ENCODE assay signal across 17 cellular contexts in genomic region chr1:180935326-180936109, GRCh38. TPM values are rescaled to one million over a fixed set of nuclear protein-coding genes. Genes with fewer than 3 reads are reported as not detected.
DNase-seq lines count a peak whose midpoint lies in the region; ATAC-seq and TF ChIP-seq lines count a peak whose summit lies in the region.
"Had no signal": no experiment of that assay in that cellular context is flagged by ENCODE, and none has a peak within 500 bp of the region (broad histone marks: within the 10 kb centered on the region; RNA-seq: fewer than 3 reads in every experiment).

No MANE protein-coding gene starts in this region.

- H3K4me3 ChIP-seq in endodermal cell (ENCODE audit: low read length): no peak overlapping the region
- H3K4me3 ChIP-seq: GM23248, spleen had no signal

- ATAC-seq in HG03342 (IDR thresholded peaks at IDR 0.05; ENCODE audit: unreplicated experiment) (peak; percentile 50), GM18858 (IDR thresholded peaks at IDR 0.05; ENCODE audit: unreplicated experiment) (no peak)
- ATAC-seq: foreskin keratinocyte had no signal

- H3K27me3 Mint-ChIP-seq in endodermal cell (ENCODE audit: insufficient read depth): peaks cover 2% of the 10 kb centered on the region

- H3K36me3 ChIP-seq in endodermal cell (ENCODE audit: control insufficient read depth, insufficient read depth, low read length): no peaks in the 10 kb centered on the region

- TF ChIP-seq CTCF in endodermal cell (conservative IDR thresholded peaks at IDR 0.05): no peak

- intact Hi-C loops in posterior vena cava (cut with DNase I): no loop called here

- DNase-seq in COLO668 (lab: John Stamatoyannopoulos, UW; ENCODE audit: unreplicated experiment) (peak; percentile 38), GM19238 (ENCODE audit: insufficient read length, low spot score) (peak; percentile 56), endodermal cell (peak; percentile 73), NK-92 (lab: John Stamatoyannopoulos, UW; ENCODE audit: unreplicated experiment) (no peak), posterior vena cava (ENCODE audit: low spot score) (no peak)
- no peak for DNase-seq in effector CD8-positive, alpha-beta T cell (lab: John Stamatoyannopoulos, UW)
- DNase-seq: amniotic stem cell; DMS153; effector CD4-positive, alpha-beta T cell; foreskin keratinocyte; GM23248; kidney glomerular epithelial cell; NCI-H510A treated with DMSO at 0.1 percent for 48 hours; SHP77; spleen had no signal

- H3K9me3 Mint-ChIP-seq in endodermal cell: no peaks in the 10 kb centered on the region

- H3K27me3 ChIP-seq in endodermal cell (ENCODE audit: control insufficient read depth, insufficient read depth, low read length, poor library complexity, severe bottlenecking): no peaks in the 10 kb centered on the region
- H3K27me3 ChIP-seq: foreskin keratinocyte had no signal

- peaks cover 11% of the 10 kb centered on the region for H3K4me1 Mint-ChIP-seq in endodermal cell

- no peak overlapping the region for H3K27ac ChIP-seq in endodermal cell (ENCODE audit: low read depth, low read length)
- H3K27ac ChIP-seq: foreskin keratinocyte, GM23248, spleen had no signal

- H3K36me3 Mint-ChIP-seq in endodermal cell (ENCODE audit: low read depth): peaks cover 2% of the 10 kb centered on the region

- no peak overlapping the region for H3K9ac ChIP-seq in endodermal cell (ENCODE audit: extremely low read depth, low read length, poor library complexity, severe bottlenecking)
- H3K9ac ChIP-seq: GM23248 had no signal

- WGBS in endodermal cell (ENCODE audit: insufficient coverage in 1 of 2, insufficient read length in 1 of 2), 2 experiments: 89% methylated on average over 20 to 45 of the region's 45 CpGs

- H3K27ac Mint-ChIP-seq in endodermal cell: no peak overlapping the region

- H3K4me3 Mint-ChIP-seq in endodermal cell: no peak overlapping the region

- H3K9me3 ChIP-seq in endodermal cell (ENCODE audit: control insufficient read depth, low read length): no peaks in the 10 kb centered on the region
- H3K9me3 ChIP-seq: spleen had no signal

- H3K4me1 ChIP-seq in endodermal cell (ENCODE audit: control insufficient read depth, insufficient read depth, low read length): no peaks in the 10 kb centered on the region
- H3K4me1 ChIP-seq: foreskin keratinocyte had no signal

RNA-seq across cellular contexts. Expression of gene KIAA1614, which starts 22.8 kb away (rescaled TPM):
- total RNA-seq in endodermal cell (1 to 10 TPM; 3.3 to 5.8 TPM), posterior vena cava (10 to 100 TPM; 10.7 to 12.7 TPM)
- polyA plus RNA-seq in endodermal cell (2013, experiment 1 of 2): 1.2 TPM
- 1.3 TPM for polyA plus RNA-seq in endodermal cell (2013, experiment 2 of 2)

Comparison
In these comparisons a context has a peak if more than half of its experiments do, and no peak if none do; other contexts are left out.
1. DNase-seq: peak in COLO668 (single experiment), GM19238 (single experiment) and endodermal cell (single experiment); none in NK-92 (single experiment), posterior vena cava (single experiment) and effector CD8-positive, alpha-beta T cell (single experiment).